8 cellular contexts compared by ENCODE assay signal in the genomic region with DNA sequence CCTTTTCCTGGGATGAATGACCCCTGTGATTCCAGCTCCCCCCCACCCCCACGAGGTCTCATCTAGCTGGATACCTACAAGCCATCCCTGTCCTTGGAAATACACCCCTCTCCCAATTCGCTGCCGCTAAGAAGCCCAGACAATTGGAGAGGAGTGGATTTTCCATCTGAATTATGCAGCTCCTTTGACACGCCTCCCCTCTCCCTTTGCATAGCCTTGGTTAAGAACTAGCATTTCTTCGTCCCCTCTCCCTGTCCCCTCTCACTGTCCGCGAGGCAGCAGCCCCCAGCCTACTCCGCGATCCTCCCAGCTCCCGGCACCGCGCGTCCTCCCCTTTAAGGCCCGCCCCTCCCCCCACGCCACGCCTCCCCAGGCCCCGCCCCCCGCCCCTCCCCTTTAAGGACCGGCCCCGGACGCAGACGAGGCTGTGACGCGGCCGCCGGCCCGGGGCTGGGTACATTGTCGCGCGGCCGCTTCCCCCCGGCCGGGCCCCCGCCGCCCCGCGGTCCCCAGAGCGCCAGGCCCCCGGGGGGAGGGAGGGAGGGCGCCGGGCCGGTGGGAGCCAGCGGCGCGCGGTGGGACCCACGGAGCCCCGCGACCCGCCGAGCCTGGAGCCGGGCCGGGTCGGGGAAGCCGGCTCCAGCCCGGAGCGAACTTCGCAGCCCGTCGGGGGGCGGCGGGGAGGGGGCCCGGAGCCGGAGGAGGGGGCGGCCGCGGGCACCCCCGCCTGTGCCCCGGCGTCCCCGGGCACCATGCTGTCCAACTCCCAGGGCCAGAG. TPM values are rescaled to one million over a fixed set of nuclear protein-coding genes. Genes with fewer than 3 reads are reported as not detected.
A peak's percentile ranks its signal among the peaks of the same experiment; 100 is the strongest.
DNase-seq lines count a peak whose midpoint lies in the region; ATAC-seq, FAIRE-seq and TF ChIP-seq lines count a peak whose summit lies in the region.

Gene MAPKAPK2 (plus strand): TSS at position 428 of the 778 bp plus-strand sequence. CDS start 325 bp downstream, at position 753.

- peaks cover 17% of the 10 kb centered on the region for H3K9me1 ChIP-seq in IMR-90 (ENCODE audit: insufficient read depth, low read length)

- H4K8ac ChIP-seq in IMR-90 (ENCODE audit: low read depth in 2 of 2, low read length in 2 of 2): peak within 1 kb of the TSS; percentile 81 to 87

- no TSS peak for BruUV-seq in IMR-90 (replicated peaks; lab: Mats Ljungman, UMichigan)

- CTCF ChIA-PET in IMR-90 (lab: Yijun Ruan, JAX): no interaction called here

- H3K18ac ChIP-seq in IMR-90 (ENCODE audit: low read depth, low read length): peak within 1 kb of the TSS; percentile 96

- peak within 1 kb of the TSS; percentile 85 for H2AK9ac ChIP-seq in IMR-90 (replicated peaks; ENCODE audit: low read depth, low read length, poor library complexity)

- H3K23ac ChIP-seq in IMR-90 (ENCODE audit: low read depth, low read length): peak within 1 kb of the TSS; percentile 94

- dilution Hi-C loops in IMR-90 (cut with HindIII; ENCODE audit: low sequenced_read_pairs, unreplicated experiment): no loop called here

- WGBS in IMR-90 (ENCODE audit: extremely low coverage in 2 of 2, insufficient read length in 1 of 2), 2 experiments: 0% methylated on average over 16 of the region's 71 CpGs; no CpG with 5 or more reads in 1 of the 2 experiments

- no peaks in the 10 kb centered on the region for H3K27me3 Mint-ChIP-seq in activated naive CD4-positive, alpha-beta T cell treated with anti-CD3 and anti-CD28 coated beads, Interleukin-2, amount 50 U/mL, for 24 hours
- H3K27me3 Mint-ChIP-seq in glutamatergic neuron (ENCODE audit: unreplicated experiment) (peaks cover 6% of the 10 kb centered on the region), osteocyte (ENCODE audit: unreplicated experiment) (peaks cover 33% of the 10 kb centered on the region)

- H3K4me3 ChIP-seq in IMR-90 (ENCODE audit: insufficient read depth, low read depth, low read length) (peak within 1 kb of the TSS; percentile 96), thoracic aorta (peak within 1 kb of the TSS; percentile 83)

- peak within 1 kb of the TSS; percentile 90 for H4K91ac ChIP-seq in IMR-90 (ENCODE audit: insufficient read depth, low read depth, low read length)

- intact Hi-C loops in IMR-90 (cut with micrococcal nuclease): loop anchor here (5.0 kb wide), 1 partner anchor 38 kb away; no protein-coding TSS in a partner anchor

- DNase-seq in Ammon's horn (ENCODE audit: low spot score) (peak; percentile 87), GM19239 (ENCODE audit: insufficient read length, low spot score) (peak; percentile 98), IMR-90 (peak; percentile 61), glutamatergic neuron (peak; percentile 83), osteocyte (ENCODE audit: extremely low spot score, unreplicated experiment) (peak; percentile 87), thoracic aorta (ENCODE audit: low spot score) (no peak)

- H2AK5ac ChIP-seq in IMR-90 (ENCODE audit: low read depth, low read length): peak within 1 kb of the TSS; percentile 85

- H3K4ac ChIP-seq in IMR-90 (ENCODE audit: low read depth, low read length): peak within 1 kb of the TSS; percentile 90

- peak; percentile 85 for TF ChIP-seq POLR2A in IMR-90 (IDR thresholded peaks at IDR 0.05; ENCODE audit: low read depth, low read length)

- H2BK5ac ChIP-seq in IMR-90 (ENCODE audit: low read depth, low read length, poor library complexity, severe bottlenecking): peak within 1 kb of the TSS; percentile 80

- H3K4me1 ChIP-seq in IMR-90 (ENCODE audit: control insufficient read depth, insufficient read depth, low read length) (peaks cover 16% of the 10 kb centered on the region), thoracic aorta (ENCODE audit: control insufficient read depth in 1 of 2, low read depth in 2 of 2) (peaks cover 27 to 42% of the 10 kb centered on the region in 2 donors)

- peak within 1 kb of the TSS; percentile 95 for H4K5ac ChIP-seq in IMR-90 (ENCODE audit: low read depth, low read length)

- H3K36me3 ChIP-seq in IMR-90 (ENCODE audit: control insufficient read depth, insufficient read depth, low read length): no peaks in the 10 kb centered on the region
- H3K36me3 ChIP-seq in thoracic aorta: no peaks in the 10 kb centered on the region

- FAIRE-seq in GM19239 (lab: Jason Lieb, UNC): peak; percentile 21

- peak within 1 kb of the TSS; percentile 92 for H3K14ac ChIP-seq in IMR-90 (replicated peaks; ENCODE audit: low read depth, low read length)

- peak within 1 kb of the TSS; percentile 91 for H3K27ac Mint-ChIP-seq in activated naive CD4-positive, alpha-beta T cell treated with anti-CD3 and anti-CD28 coated beads, Interleukin-2, amount 50 U/mL, for 24 hours
- H3K27ac Mint-ChIP-seq in glutamatergic neuron (ENCODE audit: unreplicated experiment) (peak within 1 kb of the TSS; percentile 87), osteocyte (ENCODE audit: unreplicated experiment) (peak within 1 kb of the TSS; percentile 93)

- in situ Hi-C loops in IMR-90 (cut with MboI; ENCODE audit: low sequenced_read_pairs): no loop called here

- H3K56ac ChIP-seq in IMR-90 (ENCODE audit: extremely low read depth, insufficient read depth, low read length): peak within 1 kb of the TSS; percentile 93

- no peaks in the 10 kb centered on the region for H3K9me3 ChIP-seq in IMR-90 (ENCODE audit: control insufficient read depth, insufficient read depth, low read length)
- no peaks in the 10 kb centered on the region for H3K9me3 ChIP-seq in thoracic aorta

- peak; percentile 77 for ATAC-seq in IMR-90 (ENCODE audit: low read depth)
- peak; percentile 53 for ATAC-seq in SK-N-SH treated with all-trans-retinoic acid at 6 μM for 48 hours
- peak; percentile 58 for ATAC-seq in thoracic aorta (ENCODE audit: insufficient number of reproducible peaks, low FRiP score, low read depth)

- H3K9me3 Mint-ChIP-seq in activated naive CD4-positive, alpha-beta T cell treated with anti-CD3 and anti-CD28 coated beads, Interleukin-2, amount 50 U/mL, for 24 hours: no peaks in the 10 kb centered on the region
- H3K9me3 Mint-ChIP-seq in glutamatergic neuron (ENCODE audit: unreplicated experiment) (peaks cover 5% of the 10 kb centered on the region), osteocyte (ENCODE audit: unreplicated experiment) (no peaks in the 10 kb centered on the region)

- H3K9ac ChIP-seq in IMR-90 (ENCODE audit: low read depth, low read length): peak within 1 kb of the TSS; percentile 100

- H2BK15ac ChIP-seq in IMR-90 (ENCODE audit: low read depth, low read length): peak within 1 kb of the TSS; percentile 92; the same call in 2 of the 3 replicates

- H3K36me3 Mint-ChIP-seq in activated naive CD4-positive, alpha-beta T cell treated with anti-CD3 and anti-CD28 coated beads, Interleukin-2, amount 50 U/mL, for 24 hours: no peaks in the 10 kb centered on the region
- H3K36me3 Mint-ChIP-seq in glutamatergic neuron (ENCODE audit: unreplicated experiment) (no peaks in the 10 kb centered on the region), osteocyte (ENCODE audit: unreplicated experiment) (no peaks in the 10 kb centered on the region)

- peak within 1 kb of the TSS; percentile 70 for H2BK20ac ChIP-seq in IMR-90 (ENCODE audit: low read depth, low read length)

- H3K4me3 Mint-ChIP-seq in activated naive CD4-positive, alpha-beta T cell treated with anti-CD3 and anti-CD28 coated beads, Interleukin-2, amount 50 U/mL, for 24 hours: peak within 1 kb of the TSS; percentile 93
- H3K4me3 Mint-ChIP-seq in glutamatergic neuron (ENCODE audit: unreplicated experiment): peak within 1 kb of the TSS; percentile 93
- peak within 1 kb of the TSS; percentile 95 for H3K4me3 Mint-ChIP-seq in osteocyte (ENCODE audit: unreplicated experiment)

- H3K27ac ChIP-seq in IMR-90 (ENCODE audit: insufficient read depth, low read length) (peak within 1 kb of the TSS; percentile 100), thoracic aorta (peak within 1 kb of the TSS; percentile 98 to 99)

- H3K27me3 ChIP-seq in IMR-90 (ENCODE audit: control insufficient read depth, insufficient read depth, low read length): no peaks in the 10 kb centered on the region; the same call in 1 of the 2 replicates
- no peaks in the 10 kb centered on the region for H3K27me3 ChIP-seq in thoracic aorta (replicated peaks; ENCODE audit: insufficient read depth)

- peaks cover 0 to 35% of the 10 kb centered on the region in 2 experiments; a peak in 2 of 4 replicates for H3K79me1 ChIP-seq in IMR-90 (ENCODE audit: low read depth in 1 of 2, low read length in 2 of 2)

- peaks cover 41% of the 10 kb centered on the region for H4K20me1 ChIP-seq in IMR-90 (ENCODE audit: insufficient read depth, low read length)

- TF ChIP-seq CTCF in IMR-90 (conservative IDR thresholded peaks at IDR 0.05; ENCODE audit: low read depth, low read length): no peak
- no peak for TF ChIP-seq CTCF in glutamatergic neuron (IDR thresholded peaks at IDR 0.05; ENCODE audit: partially characterized antibody, unreplicated experiment)
- TF ChIP-seq CTCF in osteocyte (IDR thresholded peaks at IDR 0.05): no peak
- no peak for TF ChIP-seq CTCF in thoracic aorta (IDR thresholded peaks at IDR 0.05)

- TF ChIP-seq RAD21 in IMR-90 (IDR thresholded peaks at IDR 0.05; ENCODE audit: low read length): no peak

- POLR2A ChIA-PET in IMR-90 (lab: Charles Lee; ENCODE audit: unreplicated experiment): interaction anchor here (0.6 kb wide), 1 partner anchor 500 kb away, joined by 5 read pairs; no protein-coding TSS in a partner anchor

- peaks cover 46% of the 10 kb centered on the region for H3K4me1 Mint-ChIP-seq in activated naive CD4-positive, alpha-beta T cell treated with anti-CD3 and anti-CD28 coated beads, Interleukin-2, amount 50 U/mL, for 24 hours
- H3K4me1 Mint-ChIP-seq in glutamatergic neuron (ENCODE audit: low read depth, unreplicated experiment) (peaks cover 23% of the 10 kb centered on the region), osteocyte (ENCODE audit: unreplicated experiment) (peaks cover 35% of the 10 kb centered on the region)

- peak within 1 kb of the TSS; percentile 90 for H2AFZ ChIP-seq in IMR-90 (replicated peaks; ENCODE audit: low read length, poor library complexity)

- H2BK120ac ChIP-seq in IMR-90 (ENCODE audit: low read depth, low read length): peak within 1 kb of the TSS; percentile 81

- H3K4me2 ChIP-seq in IMR-90 (ENCODE audit: low read depth, low read length): peak within 1 kb of the TSS; percentile 100

TF ChIP-seq in IMR-90, 13 proteins besides CTCF, POLR2A, EP300 and RAD21 (continues in another document):
- TF ChIP-seq RFX5 (IDR thresholded peaks at IDR 0.05; ENCODE audit: low read depth, low read length) (no peak), RCOR1 (IDR thresholded peaks at IDR 0.05; ENCODE audit: insufficient replicate concordance, low read length) (no peak), SMC3 (IDR thresholded peaks at IDR 0.05; ENCODE audit: low read depth, low read length) (no peak)

TF ChIP-seq in SK-N-SH treated with all-trans-retinoic acid at 6 μM for 48 hours, 23 proteins besides CTCF, POLR2A, EP300 and RAD21 (continues in another document):
- no peak for TF ChIP-seq RARB (CRISPR knock-in tag; IDR thresholded peaks at IDR 0.05)

RNA-seq across cellular contexts. Expression of gene MAPKAPK2, which starts in this region (rescaled TPM):
- total RNA-seq in IMR-90 (2012; rRNA removed): 50.8 and 56.5 TPM in 2 replicates
- polyA plus RNA-seq in IMR-90 (2012; rRNA removed): 60.7 and 66.4 TPM in 2 replicates
- polyA plus RNA-seq in IMR-90 (2012; cell fraction: cytosol; rRNA removed): 42.3 and 56.1 TPM in 2 replicates
- polyA plus RNA-seq in IMR-90 (2012; cell fraction: nucleus; rRNA removed; ENCODE audit: low replicate concordance): 86.1 and 91.5 TPM in 2 replicates
- 93.8 TPM for total RNA-seq in glutamatergic neuron (ENCODE audit: unreplicated experiment)
- total RNA-seq in osteocyte: 62.4 and 67.5 TPM in 2 replicates
- total RNA-seq in thoracic aorta: 10 to 100 TPM; 80.7 to 89.2 TPM
